10 cellular contexts compared by ENCODE assay signal in genomic region chr5:178288373-178289368, GRCh38.
DNase-seq lines count a peak whose midpoint lies in the region; ATAC-seq and TF ChIP-seq lines count a peak whose summit lies in the region.
"Had no signal": no experiment of that assay in that cellular context is flagged by ENCODE, and none has a peak within 500 bp of the region (broad histone marks: within the 10 kb centered on the region; RNA-seq: fewer than 3 reads in every experiment).

No MANE protein-coding gene starts in this region.

- DNase-seq in ELF-1 (ENCODE audit: low read depth, low spot score) (peak; percentile 73), NCI-H2196 treated with DMSO at 0.1 percent for 48 hours (lab: John Stamatoyannopoulos, UW; ENCODE audit: unreplicated experiment) (peak; percentile 10), choroid plexus epithelial cell (ENCODE audit: low read depth) (peak; percentile 10), pons (ENCODE audit: low spot score) (peak; percentile 9), ecto neural progenitor cell (ENCODE audit: low spot score) (no peak), middle frontal gyrus (ENCODE audit: extremely low spot score, low spot score) (no peak)
- DNase-seq: erythroblast, stomach had no signal

- TF ChIP-seq CTCF in choroid plexus epithelial cell (conservative IDR thresholded peaks at IDR 0.05; ENCODE audit: low read depth, low read length), result no peak

- no peak for ATAC-seq in HG02571 (IDR thresholded peaks at IDR 0.05; ENCODE audit: unreplicated experiment)
- ATAC-seq in HG02759 (IDR thresholded peaks at IDR 0.05; ENCODE audit: unreplicated experiment), result no peak

- H3K4me3 ChIP-seq in choroid plexus epithelial cell (ENCODE audit: low read depth, low read length), result no peak overlapping the region
- H3K4me3 ChIP-seq: stomach had no signal

Comparison
In these comparisons a context has a peak if more than half of its experiments do, and no peak if none do; other contexts are left out.
1. DNase-seq: peak in ELF-1 (single experiment), NCI-H2196 treated with DMSO at 0.1 percent for 48 hours (single experiment), choroid plexus epithelial cell (single experiment) and pons (single experiment); none in ecto neural progenitor cell (single experiment) and middle frontal gyrus (single experiment).